In the genomic region with DNA sequence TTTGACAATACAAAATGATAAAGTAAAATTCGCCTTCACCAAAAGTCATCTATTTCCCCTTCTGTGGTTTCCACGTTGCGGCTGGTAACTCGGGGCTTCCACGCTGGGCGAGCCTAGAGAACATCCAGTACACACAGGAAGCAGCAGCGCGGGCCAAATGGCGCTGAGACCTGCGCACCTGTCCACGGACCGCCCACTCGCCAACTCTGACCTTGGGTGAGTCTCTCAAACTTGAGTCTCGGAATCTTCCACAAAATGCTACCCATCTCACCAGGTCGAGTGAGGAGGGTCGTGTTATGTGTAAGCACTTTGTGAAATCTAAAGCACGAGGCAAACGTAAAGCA, we compare ENCODE assay signal across 8 cellular contexts. TPM values are rescaled to one million over a fixed set of nuclear protein-coding genes. Genes with fewer than 3 reads are reported as not detected.
DNase-seq lines count a peak whose midpoint lies in the region; ATAC-seq and TF ChIP-seq lines count a peak whose summit lies in the region.

No MANE protein-coding gene starts in this region.

- H3K4me3 Mint-ChIP-seq in activated T-cell treated with anti-CD3 and anti-CD28 coated beads, Interleukin-2, amount 50 U/mL, for 72 hours = no peak overlapping the region

- DNase-seq in AG04449 (ENCODE audit: low read depth, low spot score) (no peak), NOMO-1 treated with dmso at 0.1 percent for 144 hours (lab: John Stamatoyannopoulos, UW; ENCODE audit: unreplicated experiment) (peak; percentile 67), glomerular visceral epithelial cell (ENCODE audit: extremely low spot score) (peak; percentile 44), skeletal muscle cell (ENCODE audit: low read depth) (no peak), HCEC 1CT (no peak)
- DNase-seq in activated T-cell treated with anti-CD3 and anti-CD28 coated beads, Interleukin-2, amount 50 U/mL, for 72 hours = peak; percentile 80 to 81

- no peaks in the 10 kb centered on the region for H3K27me3 Mint-ChIP-seq in activated T-cell treated with anti-CD3 and anti-CD28 coated beads, Interleukin-2, amount 50 U/mL, for 72 hours (ENCODE audit: low read depth)

- H3K36me3 Mint-ChIP-seq in activated T-cell treated with anti-CD3 and anti-CD28 coated beads, Interleukin-2, amount 50 U/mL, for 72 hours (ENCODE audit: insufficient read depth in 2 of 2) = peaks cover 8 to 25% of the 10 kb centered on the region in 2 donors

- H3K27ac Mint-ChIP-seq in activated T-cell treated with anti-CD3 and anti-CD28 coated beads, Interleukin-2, amount 50 U/mL, for 72 hours = no peak overlapping the region

- no peak for TF ChIP-seq CTCF in AG04449 (IDR thresholded peaks at IDR 0.05; ENCODE audit: insufficient read depth, low read length, missing control alignments)

- CTCF ChIA-PET in AG04449 (lab: Yijun Ruan, JAX) = interaction anchor here (1.0 to 5.9 kb wide), 12 partner anchors 8 to 485 kb away, joined by 3 to 90 read pairs (median 10); no protein-coding TSS in a partner anchor

- peak; percentile 25 for ATAC-seq in GM18873 (IDR thresholded peaks at IDR 0.05; ENCODE audit: low FRiP score, unreplicated experiment)
- peak; percentile 39 for ATAC-seq in HG03159 (IDR thresholded peaks at IDR 0.05; ENCODE audit: unreplicated experiment)
- peak; percentile 31 to 50 for ATAC-seq in activated T-cell treated with anti-CD3 and anti-CD28 coated beads, Interleukin-2, amount 50 U/mL, for 72 hours (replicated peaks in 1 of 2)

- peaks cover 65% of the 10 kb centered on the region for H3K4me1 Mint-ChIP-seq in activated T-cell treated with anti-CD3 and anti-CD28 coated beads, Interleukin-2, amount 50 U/mL, for 72 hours (ENCODE audit: low read depth)

- no peaks in the 10 kb centered on the region for H3K9me3 Mint-ChIP-seq in activated T-cell treated with anti-CD3 and anti-CD28 coated beads, Interleukin-2, amount 50 U/mL, for 72 hours

- H3K4me3 ChIP-seq in AG04449 (ENCODE audit: low read depth, low read length) = peak overlapping the region; percentile 87
- peak overlapping the region; percentile 73 for H3K4me3 ChIP-seq in skeletal muscle cell (ENCODE audit: low read depth, low read length)

- POLR2A ChIA-PET in AG04449 (lab: Yijun Ruan, JAX) = no interaction called here

RNA-seq across cellular contexts. Expression of a gene that starts 0.8 kb away (rescaled TPM):
- total RNA-seq in activated T-cell treated with anti-CD3 and anti-CD28 coated beads, Interleukin-2, amount 50 U/mL, for 72 hours = 100 to 1,000 TPM; 104 to 107 TPM

RNA-seq across cellular contexts. Expression of a gene that starts 57.7 kb away (rescaled TPM):
- total RNA-seq in activated T-cell treated with anti-CD3 and anti-CD28 coated beads, Interleukin-2, amount 50 U/mL, for 72 hours = 1 to 10 TPM; 2.0 to 3.0 TPM

Comparison
In these comparisons a context has a peak if more than half of its experiments do, and no peak if none do; other contexts are left out.
1. DNase-seq: peak in NOMO-1 treated with dmso at 0.1 percent for 144 hours (single experiment), activated T-cell treated with anti-CD3 and anti-CD28 coated beads, Interleukin-2, amount 50 U/mL, for 72 hours (2 of 2) and glomerular visceral epithelial cell (single experiment); none in AG04449 (single experiment), skeletal muscle cell (single experiment) and HCEC 1CT (single experiment).
2. Peak in every context shown above with its lines, with median percentiles within 50 percentile points of each other: ATAC-seq.